In genomic region chr16:1379863-1380174, GRCh38 we compare ENCODE assay signal across 6 cellular contexts. TPM values are rescaled to one million over a fixed set of nuclear protein-coding genes. Genes with fewer than 3 reads are reported as not detected.
DNase-seq lines count a peak whose midpoint lies in the region; ATAC-seq and TF ChIP-seq lines count a peak whose summit lies in the region.

No MANE protein-coding gene starts in this region.

- intact Hi-C loops in activated CD8-positive, alpha-beta T cell treated with anti-CD3 and anti-CD28 coated beads for 36 hours (cut with micrococcal nuclease): no loop called here

- TF ChIP-seq CTCF in activated CD8-positive, alpha-beta T cell treated with anti-CD3 and anti-CD28 coated beads for 36 hours (IDR thresholded peaks at IDR 0.05): no peak
- no peak for TF ChIP-seq CTCF in neural crest cell (conservative IDR thresholded peaks at IDR 0.05)

- H3K27me3 Mint-ChIP-seq in activated CD8-positive, alpha-beta T cell treated with anti-CD3 and anti-CD28 coated beads for 36 hours: no peaks in the 10 kb centered on the region
- H3K27me3 Mint-ChIP-seq in neural crest cell (ENCODE audit: low read depth): peaks cover 2% of the 10 kb centered on the region

- peak overlapping the region; percentile 55 for H3K27ac Mint-ChIP-seq in activated CD8-positive, alpha-beta T cell treated with anti-CD3 and anti-CD28 coated beads for 36 hours
- H3K27ac Mint-ChIP-seq in neural crest cell (ENCODE audit: unreplicated experiment): no peak overlapping the region

- H3K4me3 ChIP-seq in H7 (ENCODE audit: insufficient read depth, low read depth, low read length): peak overlapping the region; percentile 59

- H3K36me3 Mint-ChIP-seq in activated CD8-positive, alpha-beta T cell treated with anti-CD3 and anti-CD28 coated beads for 36 hours (ENCODE audit: low read depth): peaks cover 7% of the 10 kb centered on the region
- H3K36me3 Mint-ChIP-seq in neural crest cell (ENCODE audit: low read depth): no peaks in the 10 kb centered on the region

- POLR2A ChIA-PET in activated CD8-positive, alpha-beta T cell treated with anti-CD3 and anti-CD28 coated beads for 36 hours (lab: Charles Lee): interaction anchor here (0.6 to 1.7 kb wide), 9 partner anchors 10 to 231 kb away, joined by 3 to 7 read pairs (median 4); partner anchors contain the start of gene UNKL

- no peaks in the 10 kb centered on the region for H3K9me3 Mint-ChIP-seq in activated CD8-positive, alpha-beta T cell treated with anti-CD3 and anti-CD28 coated beads for 36 hours
- H3K9me3 Mint-ChIP-seq in neural crest cell: no peaks in the 10 kb centered on the region

- no peaks in the 10 kb centered on the region; the same call in 1 of the 2 replicates for H3K36me3 ChIP-seq in H7 (replicated peaks; ENCODE audit: control insufficient read depth, insufficient read depth, low read length)

- no peaks in the 10 kb centered on the region for H3K27me3 ChIP-seq in H7 (ENCODE audit: control insufficient read depth, insufficient read depth, low read length)

- DNase-seq in H7: no peak
- no peak for DNase-seq in activated CD8-positive, alpha-beta T cell treated with anti-CD3 and anti-CD28 coated beads for 36 hours
- DNase-seq in neural crest cell (ENCODE audit: low read depth, low spot score): no peak
- no peak for DNase-seq in NCI-H69 (lab: John Stamatoyannopoulos, UW)
- no peak for DNase-seq in HPDE6-E6E7 (ENCODE audit: extremely low spot score)

- CTCF ChIA-PET in activated CD8-positive, alpha-beta T cell treated with anti-CD3 and anti-CD28 coated beads for 36 hours (lab: Charles Lee): interaction anchor here (0.9 to 4.9 kb wide), 2 partner anchors 16 to 35 kb away, joined by 3 to 36 read pairs; partner anchors contain the start of gene UNKL

- H3K4me1 Mint-ChIP-seq in activated CD8-positive, alpha-beta T cell treated with anti-CD3 and anti-CD28 coated beads for 36 hours (ENCODE audit: low read depth): peaks cover 13% of the 10 kb centered on the region
- H3K4me1 Mint-ChIP-seq in neural crest cell: peaks cover 19% of the 10 kb centered on the region

- peak overlapping the region; percentile 72 for H3K4me3 Mint-ChIP-seq in activated CD8-positive, alpha-beta T cell treated with anti-CD3 and anti-CD28 coated beads for 36 hours
- H3K4me3 Mint-ChIP-seq in neural crest cell: peak overlapping the region; percentile 87

- no peak for ATAC-seq in activated CD8-positive, alpha-beta T cell treated with anti-CD3 and anti-CD28 coated beads for 36 hours
- ATAC-seq in HG03565 (IDR thresholded peaks at IDR 0.05; ENCODE audit: unreplicated experiment): no peak

RNA-seq across cellular contexts. Expression of gene GNPTG, which starts 28.1 kb away (rescaled TPM):
- total RNA-seq in H7 (2014; rRNA removed; shearing (Covaris generic)): 16.2 and 21.5 TPM in 2 replicates
- 10 to 100 TPM; 17.3 to 19.2 TPM for total RNA-seq in activated CD8-positive, alpha-beta T cell treated with anti-CD3 and anti-CD28 coated beads for 36 hours
- 32.8 and 38.3 TPM in 2 replicates for total RNA-seq in neural crest cell

RNA-seq across cellular contexts. Expression of gene TSR3, which starts 28.1 kb away (rescaled TPM):
- 87.7 and 99.4 TPM in 2 replicates for total RNA-seq in H7 (2014; rRNA removed; shearing (Covaris generic))
- 10 to 100 TPM; 54.7 to 57.4 TPM for total RNA-seq in activated CD8-positive, alpha-beta T cell treated with anti-CD3 and anti-CD28 coated beads for 36 hours
- total RNA-seq in neural crest cell: 65.6 and 66.2 TPM in 2 replicates

RNA-seq across cellular contexts. Expression of gene UNKL, which starts 34.7 kb away (rescaled TPM):
- 22.0 and 24.3 TPM in 2 replicates for total RNA-seq in H7 (2014; rRNA removed; shearing (Covaris generic))
- total RNA-seq in activated CD8-positive, alpha-beta T cell treated with anti-CD3 and anti-CD28 coated beads for 36 hours: 10 to 100 TPM; 32.4 to 38.1 TPM
- total RNA-seq in neural crest cell: 18.6 and 26.2 TPM in 2 replicates

RNA-seq across cellular contexts. Expression of gene UQCC4, which starts 40.7 kb away (rescaled TPM):
- 30.0 and 32.8 TPM in 2 replicates for total RNA-seq in H7 (2014; rRNA removed; shearing (Covaris generic))
- 10 to 100 TPM; 16.4 to 17.8 TPM for total RNA-seq in activated CD8-positive, alpha-beta T cell treated with anti-CD3 and anti-CD28 coated beads for 36 hours
- total RNA-seq in neural crest cell: 17.1 and 17.8 TPM in 2 replicates

RNA-seq across cellular contexts. Expression of gene BAIAP3, which starts 46.4 kb away (rescaled TPM):
- 2.6 and 5.7 TPM in 2 replicates for total RNA-seq in H7 (2014; rRNA removed; shearing (Covaris generic))
- under 1 TPM; 0.27 to 0.68 TPM for total RNA-seq in activated CD8-positive, alpha-beta T cell treated with anti-CD3 and anti-CD28 coated beads for 36 hours
- 3.4 and 4.0 TPM in 2 replicates for total RNA-seq in neural crest cell
